8 cellular contexts compared by ENCODE assay signal in the genomic region with DNA sequence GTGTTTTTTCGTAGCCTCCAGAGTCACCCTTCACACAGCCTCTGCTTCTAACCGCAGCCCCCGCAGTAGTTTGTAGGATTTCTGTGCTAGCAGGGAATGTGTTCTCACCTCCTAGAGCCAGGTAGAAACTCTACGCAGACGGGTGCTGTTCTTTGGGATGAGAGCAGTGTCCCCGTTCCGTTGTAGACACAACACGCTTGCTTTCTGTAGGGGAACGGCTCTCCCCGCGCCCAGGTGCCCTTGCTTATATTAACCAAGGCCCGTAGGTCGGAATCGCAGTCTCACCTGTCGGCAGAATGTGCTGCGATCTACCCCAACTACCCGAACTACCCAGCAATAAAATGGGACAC.
DNase-seq lines count a peak whose midpoint lies in the region; ATAC-seq lines count a peak whose summit lies in the region.

No MANE protein-coding gene starts in this region.

- POLR2A ChIA-PET in activated CD8-positive, alpha-beta T cell treated with anti-CD3 and anti-CD28 coated beads, Interleukin-2, amount 10 ng/mL, durations not matched to agents 7 days and 5 days (lab: Charles Lee), result interaction anchor here (0.5 to 1.4 kb wide), 19 partner anchors 9 to 1180 kb away, joined by 3 to 96 read pairs (median 5); no protein-coding TSS in a partner anchor

- H3K9ac ChIP-seq in iPS-18a (ENCODE audit: low read length), result peak overlapping the region; percentile 93

- H3K4me3 Mint-ChIP-seq in activated CD8-positive, alpha-beta T cell treated with anti-CD3 and anti-CD28 coated beads, Interleukin-2, amount 10 ng/mL, durations not matched to agents 7 days and 5 days, result peak overlapping the region; percentile 83
- peak overlapping the region; percentile 86 to 89 for H3K4me3 Mint-ChIP-seq in stimulated activated naive CD8-positive, alpha-beta T cell treated with anti-CD3 and anti-CD28 coated beads, Interleukin-15, amount 100 ng/mL, for 72 hours

- no peak overlapping the region for H3K27ac Mint-ChIP-seq in activated CD8-positive, alpha-beta T cell treated with anti-CD3 and anti-CD28 coated beads, Interleukin-2, amount 10 ng/mL, durations not matched to agents 7 days and 5 days
- peak overlapping the region; percentile 3 to 71 for H3K27ac Mint-ChIP-seq in stimulated activated naive CD8-positive, alpha-beta T cell treated with anti-CD3 and anti-CD28 coated beads, Interleukin-15, amount 100 ng/mL, for 72 hours

- peak overlapping the region; percentile 75 for H3K4me3 ChIP-seq in iPS-18a (ENCODE audit: low read length)

- H3K4me1 ChIP-seq in iPS-18a (ENCODE audit: control insufficient read depth, low read depth, low read length), result no peaks in the 10 kb centered on the region

- H3K27ac ChIP-seq in iPS-18a (ENCODE audit: low read length), result peak overlapping the region; percentile 80

- H3K36me3 ChIP-seq in iPS-18a (ENCODE audit: control insufficient read depth, low read depth, low read length), result no peaks in the 10 kb centered on the region

- H3K27me3 Mint-ChIP-seq in activated CD8-positive, alpha-beta T cell treated with anti-CD3 and anti-CD28 coated beads, Interleukin-2, amount 10 ng/mL, durations not matched to agents 7 days and 5 days (ENCODE audit: low read depth), result peaks cover 39% of the 10 kb centered on the region
- peaks cover 27% of the 10 kb centered on the region for H3K27me3 Mint-ChIP-seq in stimulated activated naive CD8-positive, alpha-beta T cell treated with anti-CD3 and anti-CD28 coated beads, Interleukin-15, amount 100 ng/mL, for 72 hours

- no peaks in the 10 kb centered on the region for H3K9me3 ChIP-seq in iPS-18a (ENCODE audit: control insufficient read depth, low read depth, low read length)

- ATAC-seq in activated CD8-positive, alpha-beta T cell treated with anti-CD3 and anti-CD28 coated beads, Interleukin-2, amount 10 ng/mL, durations not matched to agents 7 days and 5 days, result peak; percentile 52
- ATAC-seq in stimulated activated naive CD8-positive, alpha-beta T cell treated with anti-CD3 and anti-CD28 coated beads, Interleukin-15, amount 100 ng/mL, for 72 hours, result no peak

- H3K36me3 Mint-ChIP-seq in activated CD8-positive, alpha-beta T cell treated with anti-CD3 and anti-CD28 coated beads, Interleukin-2, amount 10 ng/mL, durations not matched to agents 7 days and 5 days (ENCODE audit: low read depth), result no peaks in the 10 kb centered on the region

- peaks cover 14% of the 10 kb centered on the region for H3K4me1 Mint-ChIP-seq in activated CD8-positive, alpha-beta T cell treated with anti-CD3 and anti-CD28 coated beads, Interleukin-2, amount 10 ng/mL, durations not matched to agents 7 days and 5 days (ENCODE audit: low read depth)
- H3K4me1 Mint-ChIP-seq in stimulated activated naive CD8-positive, alpha-beta T cell treated with anti-CD3 and anti-CD28 coated beads, Interleukin-15, amount 100 ng/mL, for 72 hours, result peaks cover 24% of the 10 kb centered on the region

- H3K9me3 Mint-ChIP-seq in activated CD8-positive, alpha-beta T cell treated with anti-CD3 and anti-CD28 coated beads, Interleukin-2, amount 10 ng/mL, durations not matched to agents 7 days and 5 days (ENCODE audit: insufficient read depth), result no peaks in the 10 kb centered on the region
- no peaks in the 10 kb centered on the region for H3K9me3 Mint-ChIP-seq in stimulated activated naive CD8-positive, alpha-beta T cell treated with anti-CD3 and anti-CD28 coated beads, Interleukin-15, amount 100 ng/mL, for 72 hours

- DNase-seq in activated gamma-delta T cell treated with Interleukin-2 at 50 U/mL for 16 hours (peak; percentile 5), activated gamma-delta T cell (lab: John Stamatoyannopoulos, UW) (no peak), midbrain (lab: John Stamatoyannopoulos, UW) (no peak), middle frontal gyrus (ENCODE audit: extremely low spot score, low spot score) (no peak), A172 (ENCODE audit: low spot score) (no peak)
- DNase-seq in activated CD8-positive, alpha-beta T cell treated with anti-CD3 and anti-CD28 coated beads, Interleukin-2, amount 10 ng/mL, durations not matched to agents 7 days and 5 days, result peak; percentile 29
- DNase-seq in stimulated activated naive CD8-positive, alpha-beta T cell treated with anti-CD3 and anti-CD28 coated beads, Interleukin-15, amount 100 ng/mL, for 72 hours, result no peak

- CTCF ChIA-PET in activated CD8-positive, alpha-beta T cell treated with anti-CD3 and anti-CD28 coated beads, Interleukin-2, amount 10 ng/mL, durations not matched to agents 7 days and 5 days (lab: Charles Lee), result interaction anchor here (1.0 to 1.2 kb wide), 2 partner anchors 70 to 80 kb away, joined by 3 to 5 read pairs; no protein-coding TSS in a partner anchor

- no peaks in the 10 kb centered on the region for H3K27me3 ChIP-seq in iPS-18a (ENCODE audit: control insufficient read depth, insufficient read depth, low read length)

Comparison
In these comparisons a context has a peak if more than half of its experiments do, and no peak if none do; other contexts are left out.
1. DNase-seq: peak in activated gamma-delta T cell treated with Interleukin-2 at 50 U/mL for 16 hours (single experiment) and activated CD8-positive, alpha-beta T cell treated with anti-CD3 and anti-CD28 coated beads, Interleukin-2, amount 10 ng/mL, durations not matched to agents 7 days and 5 days (single experiment); none in activated gamma-delta T cell (single experiment), stimulated activated naive CD8-positive, alpha-beta T cell treated with anti-CD3 and anti-CD28 coated beads, Interleukin-15, amount 100 ng/mL, for 72 hours (0 of 2), midbrain (single experiment), middle frontal gyrus (single experiment) and A172 (single experiment).